In the genomic region with DNA sequence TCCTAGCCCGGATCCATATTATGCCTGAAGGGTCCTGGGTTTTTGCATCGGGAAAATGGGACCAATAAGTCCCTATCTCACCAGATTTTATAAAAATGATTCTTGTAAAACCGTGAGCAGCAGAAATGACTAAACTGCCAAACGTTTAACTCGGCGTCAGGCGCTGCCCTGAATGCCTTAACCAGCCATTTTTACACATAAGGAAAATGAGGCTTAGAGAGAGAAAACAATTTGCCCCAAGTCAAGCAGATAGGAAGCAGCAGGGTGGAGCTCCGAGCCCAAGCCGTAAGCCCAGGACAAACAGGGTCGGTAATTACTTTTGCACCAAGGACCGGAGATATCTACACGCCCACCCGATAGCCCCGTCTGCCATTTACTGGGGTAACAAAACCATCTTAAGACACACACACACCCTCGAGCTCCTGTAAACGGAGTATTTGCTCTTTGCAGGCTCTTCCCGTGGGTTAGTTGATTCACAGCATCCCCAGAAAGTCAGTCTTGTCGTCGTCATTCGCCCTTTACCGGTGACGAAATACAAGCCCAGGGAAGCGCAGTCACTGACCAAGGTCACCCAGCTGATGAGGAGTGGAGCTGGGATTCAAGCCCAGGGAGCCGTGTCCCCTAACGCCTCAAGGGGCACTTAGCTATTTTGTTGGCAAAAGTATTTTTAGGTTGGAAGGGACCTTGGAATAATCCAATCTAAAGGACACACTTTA, we compare ENCODE assay signal across 8 cellular contexts. TPM values are rescaled to one million over a fixed set of nuclear protein-coding genes. Genes with fewer than 3 reads are reported as not detected.
DNase-seq lines count a peak whose midpoint lies in the region; FAIRE-seq and TF ChIP-seq lines count a peak whose summit lies in the region.

No MANE protein-coding gene starts in this region.

- TF ChIP-seq EP300 in stomach (IDR thresholded peaks at IDR 0.05): no peak

- H3K4me1 ChIP-seq in keratinocyte (ENCODE audit: control insufficient read depth, extremely low read depth, insufficient read depth, low read length): no peaks in the 10 kb centered on the region
- peaks cover 9 to 30% (median 27%) of the 10 kb centered on the region in 4 donors for H3K4me1 ChIP-seq in stomach

- CTCF ChIA-PET in GM10248 (lab: Yijun Ruan, JAX): interaction anchor here (0.8 to 3.8 kb wide), 7 partner anchors 9 to 114 kb away, joined by 3 to 15 read pairs (median 5); a partner anchor contains a TSS

- H2AFZ ChIP-seq in keratinocyte (ENCODE audit: control insufficient read depth, low read length): peak overlapping the region; percentile 63

- POLR2A ChIA-PET in GM10248 (lab: Yijun Ruan, JAX): interaction anchor here (0.6 to 1.3 kb wide), 7 partner anchors 10 to 593 kb away, joined by 3 to 6 read pairs (median 3); no protein-coding TSS in a partner anchor

- TF ChIP-seq POLR2A in NB4 (IDR thresholded peaks at IDR 0.05; ENCODE audit: extremely low read depth, insufficient read length): no peak
- no peak for TF ChIP-seq POLR2A in stomach (IDR thresholded peaks at IDR 0.05)

- H3K36me3 ChIP-seq in keratinocyte (ENCODE audit: control insufficient read depth in 2 of 2, extremely low read depth in 1 of 2, insufficient read depth in 2 of 2, low read length in 2 of 2) (peaks cover 5 to 8% of the 10 kb centered on the region in 2 experiments), stomach (peaks cover 18 to 27% (median 23%) of the 10 kb centered on the region in 4 donors)

- H3K27me3 ChIP-seq in keratinocyte (ENCODE audit: control insufficient read depth, extremely low read depth, insufficient read depth, low read length) (no peaks in the 10 kb centered on the region), stomach (no peaks in the 10 kb centered on the region)

- peak overlapping the region; percentile 70 for H3K27ac ChIP-seq in angular gyrus (ENCODE audit: low read depth, low read length)
- H3K27ac ChIP-seq in keratinocyte (ENCODE audit: control insufficient read depth, insufficient read depth, low read length): peak overlapping the region; percentile 89
- peak overlapping the region; percentile 87 to 95 (median 93) for H3K27ac ChIP-seq in stomach

- TF ChIP-seq CTCF in NB4 (IDR thresholded peaks at IDR 0.05; ENCODE audit: low read depth, low read length) (no peak), keratinocyte (optimal IDR thresholded peaks at IDR 0.05 in 1 of 3, IDR thresholded peaks at IDR 0.05 in 1 of 3, conservative IDR thresholded peaks at IDR 0.05 in 1 of 3; ENCODE audit: extremely low read depth in 1 of 3, insufficient read depth in 2 of 3, low read length in 3 of 3) (no peak), stomach (IDR thresholded peaks at IDR 0.05) (no peak), GM10248 (IDR thresholded peaks at IDR 0.05; ENCODE audit: control extremely low read depth, extremely low read depth, low read depth, missing control alignments) (no peak)

- 0 to 2% (median 1%) methylated on average over 24 to 25 of the region's 25 CpGs for WGBS in stomach, 5 donors

- H3K9me3 ChIP-seq in keratinocyte (ENCODE audit: control insufficient read depth, low read depth, low read length) (no peaks in the 10 kb centered on the region), stomach (no peaks in the 10 kb centered on the region)

- FAIRE-seq in keratinocyte (lab: Jason Lieb, UNC): peak; percentile 70

- DNase-seq in DMS79 treated with DMSO at 0.1 percent for 48 hours (lab: John Stamatoyannopoulos, UW) (peak; percentile 18), DMS79 (lab: John Stamatoyannopoulos, UW) (no peak), NB4 (ENCODE audit: low read depth) (no peak), keratinocyte (ENCODE audit: low read depth, low spot score) (no peak), stomach (no peak), NCI-H128 (lab: John Stamatoyannopoulos, UW; ENCODE audit: unreplicated experiment) (no peak), GM10248 (ENCODE audit: extremely low spot score) (no peak)

- peaks cover 9% of the 10 kb centered on the region for H3K79me2 ChIP-seq in keratinocyte (ENCODE audit: control insufficient read depth, insufficient read depth, low read length)

- H3K4me3 ChIP-seq in NB4 (ENCODE audit: low read depth, low read length) (peak overlapping the region; percentile 90), keratinocyte (ENCODE audit: control insufficient read depth in 2 of 3, extremely low read depth in 1 of 3, insufficient read depth in 2 of 3, low read depth in 1 of 3, low read length in 3 of 3) (peak overlapping the region; percentile 70 to 92 (median 85)), stomach (peak overlapping the region; percentile 62 to 84 (median 78))

- no peaks in the 10 kb centered on the region for H4K20me1 ChIP-seq in keratinocyte (ENCODE audit: control insufficient read depth, extremely low read depth, insufficient read depth, low read length)

- intact Hi-C loops in stomach (cut with DNase I; ENCODE audit: low total_unique reads): no loop called here

- peak overlapping the region; percentile 85 for H3K4me2 ChIP-seq in keratinocyte (ENCODE audit: control insufficient read depth, extremely low read depth, insufficient read depth, low read depth, low read length)

- dilution Hi-C loops in keratinocyte (cut with MboI; ENCODE audit: extremely low pct_ligation_motif_present, low sequenced_read_pairs): no loop called here

- H3K9me1 ChIP-seq in keratinocyte (ENCODE audit: control insufficient read depth, extremely low read depth, insufficient read depth, low read length): no peaks in the 10 kb centered on the region

- peak overlapping the region; percentile 85 for H3K9ac ChIP-seq in keratinocyte (ENCODE audit: control insufficient read depth, extremely low read depth, insufficient read depth, low read length)

RNA-seq across cellular contexts. Expression of a gene that starts 16.0 kb away (rescaled TPM):
- polyA plus RNA-seq in keratinocyte (19.2 to 32.5 TPM (median 22.8 TPM) in 3 replicates), stomach (10 to 100 TPM in 1 of 3 donors, 1 to 10 TPM in 2; 7.3 to 28.5 (median 9.6) TPM)
- polyA plus RNA-seq in keratinocyte (2011; ENCODE audit: low read depth): 5.5 TPM
- 11.0 and 17.3 TPM in 2 replicates for polyA plus RNA-seq in keratinocyte (2011; cell fraction: cytosol; rRNA removed)
- polyA plus RNA-seq in keratinocyte (2011; cell fraction: nucleus; rRNA removed): 58.8 and 76.3 TPM in 2 replicates
- 16.2 and 17.1 TPM in 2 replicates for polyA plus RNA-seq in keratinocyte (2012; ENCODE audit: low replicate concordance)
- 17.9 to 25.2 TPM (median 20.5 TPM) in 3 replicates for polyA minus RNA-seq in keratinocyte
- polyA minus RNA-seq in keratinocyte (2011; cell fraction: cytosol; rRNA and poly(A)+ RNA removed): 37.8 TPM
- 19.1 and 22.9 TPM in 2 replicates for polyA minus RNA-seq in keratinocyte (2011; cell fraction: nucleus; rRNA and poly(A)+ RNA removed)
- 100 to 1,000 TPM in 1 of 5 donors, 10 to 100 TPM in 4; 24.4 to 249 (median 48.7) TPM for total RNA-seq in stomach

RNA-seq across cellular contexts. Expression of a gene that starts 25.9 kb away (rescaled TPM):
- polyA plus RNA-seq in keratinocyte: 118 to 211 TPM (median 143 TPM) in 3 replicates
- 76.7 TPM for polyA plus RNA-seq in keratinocyte (2011; ENCODE audit: low read depth)
- polyA plus RNA-seq in keratinocyte (2011; cell fraction: cytosol; rRNA removed): 128 and 190 TPM in 2 replicates
- 44.4 and 51.0 TPM in 2 replicates for polyA plus RNA-seq in keratinocyte (2011; cell fraction: nucleus; rRNA removed)
- 165 and 197 TPM in 2 replicates for polyA plus RNA-seq in keratinocyte (2012; ENCODE audit: low replicate concordance)
- polyA minus RNA-seq in keratinocyte: 40.4 to 93.4 TPM (median 80.7 TPM) in 3 replicates
- 119 TPM for polyA minus RNA-seq in keratinocyte (2011; cell fraction: cytosol; rRNA and poly(A)+ RNA removed)
- 9.8 and 13.0 TPM in 2 replicates for polyA minus RNA-seq in keratinocyte (2011; cell fraction: nucleus; rRNA and poly(A)+ RNA removed)
- 100 to 1,000 TPM in 4 of 5 donors, 10 to 100 TPM in 1; 14.7 to 271 (median 188) TPM for total RNA-seq in stomach
- 100 to 1,000 TPM; 171 to 221 (median 196) TPM for polyA plus RNA-seq in stomach

RNA-seq across cellular contexts. Expression of a gene that starts 46.9 kb away (rescaled TPM):
- polyA plus RNA-seq in keratinocyte (0.71 to 1.1 TPM (median 1.00 TPM) in 3 replicates), stomach (1 to 10 TPM; 2.3 to 4.9 (median 3.0) TPM)
- 6.3 TPM for polyA plus RNA-seq in keratinocyte (2011; ENCODE audit: low read depth)
- 0.68 and 1.3 TPM in 2 replicates for polyA plus RNA-seq in keratinocyte (2011; cell fraction: cytosol; rRNA removed)
- polyA plus RNA-seq in keratinocyte (2011; cell fraction: nucleus; rRNA removed): 2.9 and 3.6 TPM in 2 replicates
- polyA plus RNA-seq in keratinocyte (2012; ENCODE audit: low replicate concordance): 1.5 and 3.8 TPM in 2 replicates
- 2.1 to 3.7 TPM (median 3.1 TPM) in 3 replicates for polyA minus RNA-seq in keratinocyte
- polyA minus RNA-seq in keratinocyte (2011; cell fraction: cytosol; rRNA and poly(A)+ RNA removed): 6.3 TPM
- 5.3 and 7.0 TPM in 2 replicates for polyA minus RNA-seq in keratinocyte (2011; cell fraction: nucleus; rRNA and poly(A)+ RNA removed)
- 10 to 100 TPM in 1 of 5 donors, 1 to 10 TPM in 4; 2.2 to 14.0 (median 4.3) TPM for total RNA-seq in stomach
